Comparison of ENCODE assay signal across 14 cellular contexts in the genomic region with DNA sequence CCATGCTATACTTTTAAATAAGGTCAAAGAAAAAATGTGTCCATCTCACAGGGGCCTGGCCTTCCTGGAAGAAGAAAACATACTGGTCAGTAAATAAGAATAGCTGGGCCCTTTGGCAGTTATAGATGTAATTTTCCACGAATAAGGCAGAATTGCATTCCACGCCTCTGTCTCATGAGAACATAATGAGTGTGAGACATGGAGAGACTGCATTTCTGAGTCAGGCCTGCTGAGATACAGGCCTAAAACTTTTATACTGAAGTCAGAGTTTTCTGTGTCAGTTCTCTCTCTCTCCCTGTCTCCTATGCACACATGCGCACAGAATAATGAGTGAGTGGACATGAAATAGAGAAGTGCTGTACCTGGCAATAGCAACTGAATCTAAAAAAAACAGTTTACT. TPM values are rescaled to one million over a fixed set of nuclear protein-coding genes. Genes with fewer than 3 reads are reported as not detected.
DNase-seq lines count a peak whose midpoint lies in the region; ATAC-seq, FAIRE-seq and TF ChIP-seq lines count a peak whose summit lies in the region.
"Had no signal": no experiment of that assay in that cellular context is flagged by ENCODE, and none has a peak within 500 bp of the region (broad histone marks: within the 10 kb centered on the region; RNA-seq: fewer than 3 reads in every experiment).

No MANE protein-coding gene starts in this region.

- no peaks in the 10 kb centered on the region for H3K79me2 ChIP-seq in astrocyte (ENCODE audit: insufficient read depth, low read length)
- H3K79me2 ChIP-seq in smooth muscle cell (ENCODE audit: low read depth): no peaks in the 10 kb centered on the region

- H3K4me1 ChIP-seq in astrocyte (ENCODE audit: insufficient read depth, low read length) (peaks cover 22% of the 10 kb centered on the region), smooth muscle cell (ENCODE audit: low read depth) (no peaks in the 10 kb centered on the region)

- no peaks in the 10 kb centered on the region for H3K36me3 ChIP-seq in astrocyte (ENCODE audit: insufficient read depth, low read length)
- no peaks in the 10 kb centered on the region for H3K36me3 ChIP-seq in smooth muscle cell (ENCODE audit: low read depth)

- H3K27ac ChIP-seq in astrocyte (ENCODE audit: low read depth, low read length) (peak overlapping the region; percentile 94), smooth muscle cell (ENCODE audit: low read depth) (peak overlapping the region; percentile 91)

- H3K9ac ChIP-seq in astrocyte (ENCODE audit: low read length) (peak overlapping the region; percentile 72), smooth muscle cell (ENCODE audit: low read depth) (peak overlapping the region; percentile 71)

- no peak for FAIRE-seq in astrocyte (lab: Jason Lieb, UNC)
- FAIRE-seq: H54 had no signal

- H3K27ac Mint-ChIP-seq in astrocyte (ENCODE audit: unreplicated experiment) (peak overlapping the region; percentile 92), immature natural killer cell (no peak overlapping the region)

- 39% methylated on average over 3 of the region's 3 CpGs for WGBS in smooth muscle cell (ENCODE audit: low lambda C conversion rate)

- H3K9me3 ChIP-seq in astrocyte (ENCODE audit: insufficient read depth, low read depth, low read length): no peaks in the 10 kb centered on the region
- H3K9me3 ChIP-seq in smooth muscle cell (replicated peaks; ENCODE audit: low read depth): no peaks in the 10 kb centered on the region

- H4K20me1 ChIP-seq in astrocyte (ENCODE audit: insufficient read depth, low read length): no peaks in the 10 kb centered on the region
- H4K20me1 ChIP-seq in smooth muscle cell (ENCODE audit: low read depth): no peaks in the 10 kb centered on the region

- H3K27me3 Mint-ChIP-seq in astrocyte (ENCODE audit: low read depth, unreplicated experiment) (no peaks in the 10 kb centered on the region), immature natural killer cell (ENCODE audit: low read depth in 3 of 3) (peaks cover 0 to 15% (median 7%) of the 10 kb centered on the region in 3 donors)

- H2AFZ ChIP-seq in astrocyte (ENCODE audit: low read depth, low read length) (no peak overlapping the region), smooth muscle cell (ENCODE audit: low read depth) (peak overlapping the region; percentile 44)

- H3K4me3 Mint-ChIP-seq in astrocyte (ENCODE audit: unreplicated experiment): no peak overlapping the region
- H3K4me3 Mint-ChIP-seq in immature natural killer cell: no peak overlapping the region

- H3K4me1 Mint-ChIP-seq in astrocyte (ENCODE audit: low read depth, unreplicated experiment) (peaks cover 31% of the 10 kb centered on the region), immature natural killer cell (no peaks in the 10 kb centered on the region)

- peak; percentile 79 for ATAC-seq in left ventricle myocardium superior
- no peak for ATAC-seq in HG03442 (IDR thresholded peaks at IDR 0.05; ENCODE audit: unreplicated experiment)

- H3K4me2 ChIP-seq in astrocyte (ENCODE audit: low read length) (peak overlapping the region; percentile 30), smooth muscle cell (peak overlapping the region; percentile 15)

- peaks cover 7% of the 10 kb centered on the region for H3F3A ChIP-seq in smooth muscle cell (ENCODE audit: low read depth)

- DNase-seq in GM04503 (ENCODE audit: low read depth) (peak; percentile 94), astrocyte (ENCODE audit: low read depth) (peak; percentile 98), left ventricle myocardium superior (no peak), smooth muscle cell (lab: John Stamatoyannopoulos, UW; ENCODE audit: unreplicated experiment) (no peak), T-helper 2 cell (no peak), immature natural killer cell (no peak), SHP77 (lab: John Stamatoyannopoulos, UW) (no peak)
- DNase-seq: activated CD4-positive, alpha-beta T cell treated with anti-CD3 and anti-CD28 coated beads for 1 hour; activated naive CD4-positive, alpha-beta T cell treated with Interleukin-2 at 50 U/mL for 16 hours; DMS 273 treated with DMSO at 0.1 percent for 48 hours; NCI-H2029; OCI-M1 had no signal

- H3K4me3 ChIP-seq in astrocyte (ENCODE audit: insufficient read depth, low read depth, low read length) (no peak overlapping the region), smooth muscle cell (no peak overlapping the region)

- no peaks in the 10 kb centered on the region for H3K27me3 ChIP-seq in astrocyte (ENCODE audit: insufficient read depth, low read length)
- no peaks in the 10 kb centered on the region for H3K27me3 ChIP-seq in smooth muscle cell (ENCODE audit: low read depth)

- peaks cover 4% of the 10 kb centered on the region for H3K9me3 Mint-ChIP-seq in astrocyte (ENCODE audit: unreplicated experiment)
- H3K9me3 Mint-ChIP-seq in immature natural killer cell: no peaks in the 10 kb centered on the region

- TF ChIP-seq CTCF in astrocyte (IDR thresholded peaks at IDR 0.05; ENCODE audit: insufficient read depth, low read depth, low read length): no peak
- TF ChIP-seq CTCF in smooth muscle cell (IDR thresholded peaks at IDR 0.05; ENCODE audit: borderline replicate concordance, insufficient read depth, poor library complexity, severe bottlenecking): no peak

- intact Hi-C loops in left ventricle myocardium superior (cut with micrococcal nuclease): no loop called here

- no peaks in the 10 kb centered on the region for H3K36me3 Mint-ChIP-seq in astrocyte (ENCODE audit: low read depth, unreplicated experiment)
- no peaks in the 10 kb centered on the region for H3K36me3 Mint-ChIP-seq in immature natural killer cell

RNA-seq across cellular contexts. Expression of gene IL1R1, which starts 20.4 kb away (rescaled TPM):
- total RNA-seq in astrocyte (6.9 and 7.5 TPM in 2 replicates), left ventricle myocardium superior (20.9 TPM), smooth muscle cell (32.4 and 36.6 TPM in 2 replicates)
- polyA plus RNA-seq in smooth muscle cell (20.0 and 26.8 TPM in 2 replicates), immature natural killer cell (1 to 10 TPM in 1 of 3 donors, under 1 TPM in 1, not detected in 1; 0.96 to 4.0 TPM)

Comparison
In these comparisons a context has a peak if more than half of its experiments do, and no peak if none do; other contexts are left out.
1. DNase-seq: peak in GM04503 (single experiment) and astrocyte (single experiment); none in left ventricle myocardium superior (single experiment), smooth muscle cell (single experiment), T-helper 2 cell (0 of 5), immature natural killer cell (0 of 3) and SHP77 (0 of 2).